ENCODE assay signal across 23 cellular contexts in genomic region chr22:49642741-49643140, GRCh38.
"Had no signal": no experiment of that assay in that cellular context is flagged by ENCODE, and none has a peak within 500 bp of the region (broad histone marks: within the 10 kb centered on the region; RNA-seq: fewer than 3 reads in every experiment).

No MANE protein-coding gene starts in this region.

- FAIRE-seq: endothelial cell of umbilical vein, frontal cortex, kidney had no signal

- H3K27me3 ChIP-seq: colonic mucosa, foreskin keratinocyte, hepatocyte had no signal

- H3K36me3 ChIP-seq: colonic mucosa, gastroesophageal sphincter, left ventricle myocardium inferior, lower lobe of right lung had no signal

- H3K9me3 ChIP-seq: colonic mucosa, esophagus muscularis mucosa, gastroesophageal sphincter, heart left ventricle, left ventricle myocardium inferior, lower lobe of right lung had no signal

- H3K4me3 Mint-ChIP-seq: dendritic cell treated with granulocyte-macrophage colony-stimulating factor and Interleukin-4, amounts not matched to agents 40 ng/mL and 50 ng/mL, for 4 days; immature natural killer cell had no signal

- H3K9me3 Mint-ChIP-seq: dendritic cell treated with granulocyte-macrophage colony-stimulating factor and Interleukin-4, amounts not matched to agents 40 ng/mL and 50 ng/mL, for 4 days; immature natural killer cell had no signal

- H3K4me3 ChIP-seq: colonic mucosa, esophagus muscularis mucosa, gastroesophageal sphincter, heart left ventricle, hepatocyte, left ventricle myocardium inferior, lower lobe of right lung had no signal

- H3K4me1 ChIP-seq: colonic mucosa, esophagus muscularis mucosa, foreskin keratinocyte, gastroesophageal sphincter, left ventricle myocardium inferior had no signal

- H3K4me2 ChIP-seq: hepatocyte had no signal

- H3K27ac ChIP-seq: colonic mucosa, esophagus muscularis mucosa, foreskin keratinocyte, gastroesophageal sphincter, heart left ventricle, hepatocyte, left ventricle myocardium inferior, lower lobe of right lung had no signal

- H3K27me3 Mint-ChIP-seq: dendritic cell treated with granulocyte-macrophage colony-stimulating factor and Interleukin-4, amounts not matched to agents 40 ng/mL and 50 ng/mL, for 4 days had no signal

- ATAC-seq: foreskin keratinocyte, gastroesophageal sphincter, heart left ventricle, left colon, left lobe of liver, lower lobe of right lung had no signal

- H2AFZ ChIP-seq: hepatocyte had no signal

- H3K36me3 Mint-ChIP-seq: immature natural killer cell had no signal

- H3K27ac Mint-ChIP-seq: dendritic cell treated with granulocyte-macrophage colony-stimulating factor and Interleukin-4, amounts not matched to agents 40 ng/mL and 50 ng/mL, for 4 days; immature natural killer cell had no signal

- DNase-seq: cerebellar nuclear complex; colonic mucosa; cortex of kidney; effector memory CD4-positive, alpha-beta T cell; foreskin keratinocyte; heart left ventricle; hypothalamus; immature natural killer cell; islet precursor cell; kidney; kidney glomerular epithelial cell; left colon; left ventricle myocardium inferior; lower lobe of right lung; mesenchymal stem cell; midbrain had no signal

- H3K79me2 ChIP-seq: hepatocyte had no signal
